In genomic region chrX:153684447-153685178, GRCh38 we compare ENCODE assay signal across 1 cellular context.
A peak's percentile ranks its signal among the peaks of the same experiment; 100 is the strongest.
TF ChIP-seq lines count a peak whose summit lies in the region.

No MANE protein-coding gene starts in this region.

TF ChIP-seq in HepG2, 621 proteins besides CTCF, POLR2A, EP300 and RAD21 (continued from another document and continues in another):
- TF ChIP-seq RERE (CRISPR knock-in tag; IDR thresholded peaks at IDR 0.05; ENCODE audit: low read depth) = no peak
- no peak for TF ChIP-seq ARHGAP35 (CRISPR knock-in tag; IDR thresholded peaks at IDR 0.05; ENCODE audit: borderline replicate concordance)
- no peak for TF ChIP-seq SMAD9 (CRISPR knock-in tag; IDR thresholded peaks at IDR 0.05)
- no peak for TF ChIP-seq ZSCAN9 (CRISPR knock-in tag; IDR thresholded peaks at IDR 0.05; ENCODE audit: borderline replicate concordance)
- TF ChIP-seq TAF1 (CRISPR knock-in tag; IDR thresholded peaks at IDR 0.05) = no peak
- TF ChIP-seq THAP9 (CRISPR knock-in tag; IDR thresholded peaks at IDR 0.05; ENCODE audit: borderline replicate concordance) = no peak
- TF ChIP-seq ZIK1 (CRISPR knock-in tag; IDR thresholded peaks at IDR 0.05; ENCODE audit: borderline replicate concordance, low read depth) = no peak
- TF ChIP-seq TCF7L2 (IDR thresholded peaks at IDR 0.05; ENCODE audit: low read depth, low read length) = no peak
- TF ChIP-seq ZNF574 (CRISPR knock-in tag; IDR thresholded peaks at IDR 0.05) = no peak; the same call in 1 of the 2 replicates
- no peak for TF ChIP-seq LRRFIP1 (CRISPR knock-in tag; conservative IDR thresholded peaks at IDR 0.05)
- TF ChIP-seq NFIB (CRISPR knock-in tag; IDR thresholded peaks at IDR 0.05; ENCODE audit: borderline replicate concordance) = no peak
- TF ChIP-seq ZNF746 (CRISPR knock-in tag; IDR thresholded peaks at IDR 0.05) = peak; percentile 46; the same call in 1 of the 2 replicates
- no peak for TF ChIP-seq ZMAT5 (CRISPR knock-in tag; IDR thresholded peaks at IDR 0.05; ENCODE audit: borderline replicate concordance, low read depth)
- peak; percentile 45; the same call in 1 of the 2 replicates for TF ChIP-seq PATZ1 (CRISPR knock-in tag; IDR thresholded peaks at IDR 0.05)
- no peak for TF ChIP-seq EHMT2 (IDR thresholded peaks at IDR 0.05; ENCODE audit: borderline replicate concordance, low read depth, low read length)
- no peak for TF ChIP-seq ZNF713 (CRISPR knock-in tag; IDR thresholded peaks at IDR 0.05)
- TF ChIP-seq RFX1 (IDR thresholded peaks at IDR 0.05) = no peak
- TF ChIP-seq ZNF275 (CRISPR knock-in tag; IDR thresholded peaks at IDR 0.05; ENCODE audit: borderline replicate concordance) = no peak
- TF ChIP-seq SIN3A (IDR thresholded peaks at IDR 0.05; ENCODE audit: borderline replicate concordance, low read depth, low read length) = no peak
- TF ChIP-seq YY1 (IDR thresholded peaks at IDR 0.05; ENCODE audit: insufficient read depth, insufficient replicate concordance, low read depth, low read length) = peak; percentile 2
- no peak for TF ChIP-seq ZNF383 (CRISPR knock-in tag; IDR thresholded peaks at IDR 0.05; ENCODE audit: borderline replicate concordance)
- TF ChIP-seq POGZ (CRISPR knock-in tag; IDR thresholded peaks at IDR 0.05) = no peak
- no peak for TF ChIP-seq ZNF816 (CRISPR knock-in tag; IDR thresholded peaks at IDR 0.05; ENCODE audit: borderline replicate concordance)
- TF ChIP-seq ZNF33B (CRISPR knock-in tag; IDR thresholded peaks at IDR 0.05) = no peak
- no peak for TF ChIP-seq DBP (CRISPR knock-in tag; IDR thresholded peaks at IDR 0.05; ENCODE audit: not compliant biosample characterization)
- TF ChIP-seq NR2C2 (CRISPR knock-in tag; IDR thresholded peaks at IDR 0.05; ENCODE audit: borderline replicate concordance) = no peak
- no peak for TF ChIP-seq SUZ12 (IDR thresholded peaks at IDR 0.05; ENCODE audit: low read depth, low read length)
- no peak for TF ChIP-seq HBP1 (CRISPR knock-in tag; IDR thresholded peaks at IDR 0.05; ENCODE audit: low read depth)
- TF ChIP-seq ZC3H13 (CRISPR knock-in tag; IDR thresholded peaks at IDR 0.05) = 0 out of 2 replicates have a peak, but pooled peaks have one; percentile 40
- no peak for TF ChIP-seq ZNF12 (CRISPR knock-in tag; IDR thresholded peaks at IDR 0.05)
- no peak for TF ChIP-seq RFX5 (IDR thresholded peaks at IDR 0.05; ENCODE audit: low read depth, low read length)
- no peak for TF ChIP-seq RBM22 (optimal IDR thresholded peaks at IDR 0.05; ENCODE audit: low read length)
- TF ChIP-seq KDM3A (CRISPR knock-in tag; IDR thresholded peaks at IDR 0.05; ENCODE audit: low read depth) = 0 out of 2 replicates have a peak, but pooled peaks have one; percentile 21
- no peak for TF ChIP-seq FOXC1 (CRISPR knock-in tag; IDR thresholded peaks at IDR 0.05; ENCODE audit: borderline replicate concordance)
- TF ChIP-seq ZNF543 (CRISPR knock-in tag; IDR thresholded peaks at IDR 0.05) = no peak
- TF ChIP-seq KLF16 (CRISPR knock-in tag; IDR thresholded peaks at IDR 0.05) = no peak
- no peak for TF ChIP-seq ZNF350 (CRISPR knock-in tag; IDR thresholded peaks at IDR 0.05; ENCODE audit: borderline replicate concordance, low read depth)
- TF ChIP-seq TMF1 (CRISPR knock-in tag; IDR thresholded peaks at IDR 0.05; ENCODE audit: low read depth) = no peak
- TF ChIP-seq ZNF563 (CRISPR knock-in tag; IDR thresholded peaks at IDR 0.05) = no peak
- no peak for TF ChIP-seq ZNF850 (CRISPR knock-in tag; conservative IDR thresholded peaks at IDR 0.05)
- 0 out of 2 replicates have a peak, but pooled peaks have one; percentile 7 for TF ChIP-seq TFAP4 (IDR thresholded peaks at IDR 0.05; ENCODE audit: borderline replicate concordance, low read depth)
